ENCODE assay signal across 25 cellular contexts in genomic region chr14:102272392-102272791, GRCh38. TPM values are rescaled to one million over a fixed set of nuclear protein-coding genes. Genes with fewer than 3 reads are reported as not detected.
DNase-seq lines count a peak whose midpoint lies in the region; ATAC-seq and TF ChIP-seq lines count a peak whose summit lies in the region.
"Had no signal": no experiment of that assay in that cellular context is flagged by ENCODE, and none has a peak within 500 bp of the region (broad histone marks: within the 10 kb centered on the region; RNA-seq: fewer than 3 reads in every experiment).

No MANE protein-coding gene starts in this region.

- no peaks in the 10 kb centered on the region for H3K9me3 ChIP-seq in uterus

- ATAC-seq in GM21529 (IDR thresholded peaks at IDR 0.05; ENCODE audit: unreplicated experiment): no peak
- ATAC-seq: K562 had no signal

- H3K36me3 ChIP-seq in uterus: no peaks in the 10 kb centered on the region
- H3K36me3 ChIP-seq: BLaER1, SJCRH30 had no signal

- no peak for TF ChIP-seq POLR2A in uterus (IDR thresholded peaks at IDR 0.05)

- H3K4me1 ChIP-seq in uterus: no peaks in the 10 kb centered on the region
- H3K4me1 ChIP-seq: BLaER1, SJCRH30 had no signal

- H3K27me3 ChIP-seq in uterus: no peaks in the 10 kb centered on the region
- H3K27me3 ChIP-seq: BLaER1, SJCRH30 had no signal

- no peaks in the 10 kb centered on the region for H3K9me3 Mint-ChIP-seq in activated CD4-positive, alpha-beta memory T cell treated with anti-CD3 and anti-CD28 coated beads for 36 hours
- no peaks in the 10 kb centered on the region for H3K9me3 Mint-ChIP-seq in activated CD4-positive, alpha-beta memory T cell treated with anti-CD3 and anti-CD28 coated beads, Interleukin-2, amount 10 ng/mL, durations not matched to agents 7 days and 5 days
- no peaks in the 10 kb centered on the region for H3K9me3 Mint-ChIP-seq in chondrocyte (ENCODE audit: low read depth)
- H3K9me3 Mint-ChIP-seq in osteocyte (ENCODE audit: unreplicated experiment): no peaks in the 10 kb centered on the region
- H3K9me3 Mint-ChIP-seq in T-helper 2 cell treated with Interferon-gamma antibody and Interleukin-4, amounts not matched to agents 5 μg/mL and 100 μg/mL, for 36 hours: no peaks in the 10 kb centered on the region
- H3K9me3 Mint-ChIP-seq: activated naive CD4-positive, alpha-beta T cell treated with anti-CD3 and anti-CD28 coated beads, Interleukin-2, amount 50 U/mL, for 24 hours; T-helper 1 cell treated with Interleukin-12 subunit alpha and Interleukin-12 subunit beta and Interleukin-4 antibody, amounts not matched to agents 30 μg/mL and 1 μg/mL, for 36 hours had no signal

- peak; percentile 12 for DNase-seq in activated CD4-positive, alpha-beta memory T cell treated with anti-CD3 and anti-CD28 coated beads for 36 hours
- DNase-seq in activated CD4-positive, alpha-beta memory T cell treated with anti-CD3 and anti-CD28 coated beads, Interleukin-2, amount 10 ng/mL, durations not matched to agents 7 days and 5 days: no peak
- peak; percentile 51 for DNase-seq in HS-27A (ENCODE audit: low read depth)
- DNase-seq in chondrocyte (ENCODE audit: low spot score): no peak
- DNase-seq in osteocyte (ENCODE audit: extremely low spot score, unreplicated experiment): no peak
- no peak for DNase-seq in uterus
- DNase-seq in T-helper 2 cell treated with Interferon-gamma antibody and Interleukin-4, amounts not matched to agents 5 μg/mL and 100 μg/mL, for 36 hours (ENCODE audit: low spot score): no peak
- DNase-seq: 8988T; activated CD4-positive, alpha-beta T cell treated with anti-CD3 and anti-CD28 coated beads, Interleukin-2, amount 50 U/mL, for 1 hour; Calu3; cortex of kidney; foreskin melanocyte; hypothalamus; islet precursor cell; MV-4-11; NCI-H187 treated with DMSO at 0.1 percent for 48 hours; NCI-H82; SJCRH30 had no signal

- H3K4me1 Mint-ChIP-seq in activated CD4-positive, alpha-beta memory T cell treated with anti-CD3 and anti-CD28 coated beads for 36 hours (ENCODE audit: low read depth): peaks cover 7% of the 10 kb centered on the region
- no peaks in the 10 kb centered on the region for H3K4me1 Mint-ChIP-seq in activated CD4-positive, alpha-beta memory T cell treated with anti-CD3 and anti-CD28 coated beads, Interleukin-2, amount 10 ng/mL, durations not matched to agents 7 days and 5 days
- H3K4me1 Mint-ChIP-seq in chondrocyte (ENCODE audit: low read depth) (peaks cover 6% of the 10 kb centered on the region), osteocyte (ENCODE audit: unreplicated experiment) (peaks cover 6% of the 10 kb centered on the region)
- H3K4me1 Mint-ChIP-seq in T-helper 2 cell treated with Interferon-gamma antibody and Interleukin-4, amounts not matched to agents 5 μg/mL and 100 μg/mL, for 36 hours (ENCODE audit: low read depth): no peaks in the 10 kb centered on the region
- H3K4me1 Mint-ChIP-seq: activated naive CD4-positive, alpha-beta T cell treated with anti-CD3 and anti-CD28 coated beads, Interleukin-2, amount 50 U/mL, for 24 hours; brain had no signal

- intact Hi-C loops in activated CD4-positive, alpha-beta memory T cell treated with anti-CD3 and anti-CD28 coated beads for 36 hours (cut with micrococcal nuclease): no loop called here
- intact Hi-C loops in uterus (cut with DNase I; ENCODE audit: low total_unique reads): no loop called here

- no peaks in the 10 kb centered on the region for H3K36me3 Mint-ChIP-seq in activated CD4-positive, alpha-beta memory T cell treated with anti-CD3 and anti-CD28 coated beads for 36 hours
- no peaks in the 10 kb centered on the region for H3K36me3 Mint-ChIP-seq in activated CD4-positive, alpha-beta memory T cell treated with anti-CD3 and anti-CD28 coated beads, Interleukin-2, amount 10 ng/mL, durations not matched to agents 7 days and 5 days (ENCODE audit: low read depth)
- no peaks in the 10 kb centered on the region for H3K36me3 Mint-ChIP-seq in chondrocyte (ENCODE audit: low read depth)
- peaks cover 4% of the 10 kb centered on the region for H3K36me3 Mint-ChIP-seq in osteocyte (ENCODE audit: unreplicated experiment)
- no peaks in the 10 kb centered on the region for H3K36me3 Mint-ChIP-seq in T-helper 2 cell treated with Interferon-gamma antibody and Interleukin-4, amounts not matched to agents 5 μg/mL and 100 μg/mL, for 36 hours (ENCODE audit: low read depth)
- H3K36me3 Mint-ChIP-seq: activated naive CD4-positive, alpha-beta T cell treated with anti-CD3 and anti-CD28 coated beads, Interleukin-2, amount 50 U/mL, for 24 hours had no signal

- TF ChIP-seq CTCF in chondrocyte (IDR thresholded peaks at IDR 0.05) (no peak), osteocyte (IDR thresholded peaks at IDR 0.05) (no peak), uterus (IDR thresholded peaks at IDR 0.05) (no peak)

- no peak overlapping the region for H3K27ac Mint-ChIP-seq in activated CD4-positive, alpha-beta memory T cell treated with anti-CD3 and anti-CD28 coated beads for 36 hours
- H3K27ac Mint-ChIP-seq in activated CD4-positive, alpha-beta memory T cell treated with anti-CD3 and anti-CD28 coated beads, Interleukin-2, amount 10 ng/mL, durations not matched to agents 7 days and 5 days: no peak overlapping the region
- H3K27ac Mint-ChIP-seq in chondrocyte (ENCODE audit: unreplicated experiment) (peak overlapping the region; percentile 8), osteocyte (ENCODE audit: unreplicated experiment) (peak overlapping the region; percentile 42)
- H3K27ac Mint-ChIP-seq in T-helper 2 cell treated with Interferon-gamma antibody and Interleukin-4, amounts not matched to agents 5 μg/mL and 100 μg/mL, for 36 hours: no peak overlapping the region
- H3K27ac Mint-ChIP-seq: activated naive CD4-positive, alpha-beta T cell treated with anti-CD3 and anti-CD28 coated beads, Interleukin-2, amount 50 U/mL, for 24 hours; brain; T-helper 1 cell treated with Interleukin-12 subunit alpha and Interleukin-12 subunit beta and Interleukin-4 antibody, amounts not matched to agents 30 μg/mL and 1 μg/mL, for 36 hours had no signal

- H3K27ac ChIP-seq in uterus: no peak overlapping the region
- H3K27ac ChIP-seq: BLaER1, SJCRH30, VCaP had no signal

- H3K27me3 Mint-ChIP-seq in activated CD4-positive, alpha-beta memory T cell treated with anti-CD3 and anti-CD28 coated beads for 36 hours: no peaks in the 10 kb centered on the region
- no peaks in the 10 kb centered on the region for H3K27me3 Mint-ChIP-seq in activated CD4-positive, alpha-beta memory T cell treated with anti-CD3 and anti-CD28 coated beads, Interleukin-2, amount 10 ng/mL, durations not matched to agents 7 days and 5 days
- H3K27me3 Mint-ChIP-seq in chondrocyte (ENCODE audit: low read depth): no peaks in the 10 kb centered on the region
- no peaks in the 10 kb centered on the region for H3K27me3 Mint-ChIP-seq in osteocyte (ENCODE audit: unreplicated experiment)
- H3K27me3 Mint-ChIP-seq in T-helper 2 cell treated with Interferon-gamma antibody and Interleukin-4, amounts not matched to agents 5 μg/mL and 100 μg/mL, for 36 hours (ENCODE audit: low read depth): no peaks in the 10 kb centered on the region
- H3K27me3 Mint-ChIP-seq: activated naive CD4-positive, alpha-beta T cell treated with anti-CD3 and anti-CD28 coated beads, Interleukin-2, amount 50 U/mL, for 24 hours; brain had no signal

- POLR2A ChIA-PET in activated CD4-positive, alpha-beta memory T cell treated with anti-CD3 and anti-CD28 coated beads for 36 hours (lab: Charles Lee): interaction anchor here (1.3 kb wide), 1 partner anchor 88 kb away, joined by 3 read pairs; no protein-coding TSS in a partner anchor
- POLR2A ChIA-PET in activated CD4-positive, alpha-beta memory T cell treated with anti-CD3 and anti-CD28 coated beads, Interleukin-2, amount 10 ng/mL, durations not matched to agents 7 days and 5 days (lab: Charles Lee): interaction anchor here (0.6 kb wide), 1 partner anchor 28 kb away, joined by 4 read pairs; no protein-coding TSS in a partner anchor

- CTCF ChIA-PET in activated CD4-positive, alpha-beta memory T cell treated with anti-CD3 and anti-CD28 coated beads for 36 hours (lab: Charles Lee): no interaction called here
- CTCF ChIA-PET in activated CD4-positive, alpha-beta memory T cell treated with anti-CD3 and anti-CD28 coated beads, Interleukin-2, amount 10 ng/mL, durations not matched to agents 7 days and 5 days (lab: Charles Lee): no interaction called here

- H3K4me3 Mint-ChIP-seq in activated CD4-positive, alpha-beta memory T cell treated with anti-CD3 and anti-CD28 coated beads for 36 hours: no peak overlapping the region
- no peak overlapping the region for H3K4me3 Mint-ChIP-seq in activated CD4-positive, alpha-beta memory T cell treated with anti-CD3 and anti-CD28 coated beads, Interleukin-2, amount 10 ng/mL, durations not matched to agents 7 days and 5 days
- H3K4me3 Mint-ChIP-seq in chondrocyte (ENCODE audit: unreplicated experiment) (no peak overlapping the region), osteocyte (ENCODE audit: unreplicated experiment) (no peak overlapping the region)
- H3K4me3 Mint-ChIP-seq in T-helper 2 cell treated with Interferon-gamma antibody and Interleukin-4, amounts not matched to agents 5 μg/mL and 100 μg/mL, for 36 hours: no peak overlapping the region
- H3K4me3 Mint-ChIP-seq: activated naive CD4-positive, alpha-beta T cell treated with anti-CD3 and anti-CD28 coated beads, Interleukin-2, amount 50 U/mL, for 24 hours; brain; T-helper 1 cell treated with Interleukin-12 subunit alpha and Interleukin-12 subunit beta and Interleukin-4 antibody, amounts not matched to agents 30 μg/mL and 1 μg/mL, for 36 hours had no signal

- H3K4me3 ChIP-seq in uterus: no peak overlapping the region
- H3K4me3 ChIP-seq: BLaER1, K562, SJCRH30 had no signal

RNA-seq across cellular contexts. Expression of gene MOK, which starts 32.6 kb away (rescaled TPM):
- 1 to 10 TPM; 2.7 TPM for total RNA-seq in activated CD4-positive, alpha-beta memory T cell treated with anti-CD3 and anti-CD28 coated beads for 36 hours
- total RNA-seq in activated CD4-positive, alpha-beta memory T cell treated with anti-CD3 and anti-CD28 coated beads, Interleukin-2, amount 10 ng/mL, durations not matched to agents 7 days and 5 days: 1 to 10 TPM in 1 of 2 experiments, under 1 TPM in 1; 0.88 to 1.4 TPM
- total RNA-seq in chondrocyte (3.8 to 10.1 TPM (median 4.5 TPM) in 3 replicates), osteocyte (5.8 and 9.5 TPM in 2 replicates), uterus (10 to 100 TPM in 2 of 4 donors, 1 to 10 TPM in 2; 1.0 to 23.0 (median 11.9) TPM)

RNA-seq across cellular contexts. Expression of gene ZNF839, which starts 47.2 kb away (rescaled TPM):
- total RNA-seq in activated CD4-positive, alpha-beta memory T cell treated with anti-CD3 and anti-CD28 coated beads for 36 hours: 10 to 100 TPM; 15.2 to 16.3 TPM
- total RNA-seq in activated CD4-positive, alpha-beta memory T cell treated with anti-CD3 and anti-CD28 coated beads, Interleukin-2, amount 10 ng/mL, durations not matched to agents 7 days and 5 days: 10 to 100 TPM; 15.1 to 15.3 TPM
- total RNA-seq in chondrocyte: 8.2 to 11.4 TPM (median 8.2 TPM) in 3 replicates
- 9.3 and 10.1 TPM in 2 replicates for total RNA-seq in osteocyte
- 10 to 100 TPM in 2 of 4 donors, 1 to 10 TPM in 1, under 1 TPM in 1; 0.29 to 12.8 (median 6.4) TPM for total RNA-seq in uterus

Comparison
In these comparisons a context has a peak if more than half of its experiments do, and no peak if none do; other contexts are left out.
1. DNase-seq: peak in activated CD4-positive, alpha-beta memory T cell treated with anti-CD3 and anti-CD28 coated beads for 36 hours (single experiment) and HS-27A (single experiment); none in activated CD4-positive, alpha-beta memory T cell treated with anti-CD3 and anti-CD28 coated beads, Interleukin-2, amount 10 ng/mL, durations not matched to agents 7 days and 5 days (single experiment), chondrocyte (single experiment), osteocyte (single experiment), uterus (0 of 2) and T-helper 2 cell treated with Interferon-gamma antibody and Interleukin-4, amounts not matched to agents 5 μg/mL and 100 μg/mL, for 36 hours (single experiment).
2. H3K27ac Mint-ChIP-seq: peak in chondrocyte (single experiment) and osteocyte (single experiment); none in activated CD4-positive, alpha-beta memory T cell treated with anti-CD3 and anti-CD28 coated beads for 36 hours (single experiment), activated CD4-positive, alpha-beta memory T cell treated with anti-CD3 and anti-CD28 coated beads, Interleukin-2, amount 10 ng/mL, durations not matched to agents 7 days and 5 days (single experiment) and T-helper 2 cell treated with Interferon-gamma antibody and Interleukin-4, amounts not matched to agents 5 μg/mL and 100 μg/mL, for 36 hours (single experiment).